23 cellular contexts compared by ENCODE assay signal in the genomic region with DNA sequence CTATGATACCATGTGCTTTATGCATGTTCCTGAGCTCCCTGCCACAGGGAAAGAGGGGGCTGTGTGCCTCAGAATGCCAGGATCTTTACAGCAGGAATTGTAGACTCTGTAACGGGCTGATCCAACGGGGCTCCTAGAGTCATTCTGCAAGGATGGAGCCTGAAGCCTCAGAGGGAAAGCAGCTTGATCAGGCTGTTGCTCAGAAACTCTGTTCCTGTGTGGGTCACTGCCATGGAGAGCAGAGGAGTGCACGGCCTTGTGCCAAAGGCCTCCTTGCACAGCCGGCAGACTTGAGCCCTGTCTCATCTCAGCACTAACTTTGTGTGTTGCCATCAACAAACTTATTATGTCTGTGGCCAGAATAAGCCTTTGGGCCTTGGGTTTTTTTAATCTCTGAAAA. TPM values are rescaled to one million over a fixed set of nuclear protein-coding genes. Genes with fewer than 3 reads are reported as not detected.
A peak's percentile ranks its signal among the peaks of the same experiment; 100 is the strongest.
DNase-seq lines count a peak whose midpoint lies in the region; ATAC-seq, FAIRE-seq and TF ChIP-seq lines count a peak whose summit lies in the region.
"Had no signal": no experiment of that assay in that cellular context is flagged by ENCODE, and none has a peak within 500 bp of the region (broad histone marks: within the 10 kb centered on the region; RNA-seq: fewer than 3 reads in every experiment).

No MANE protein-coding gene starts in this region.

- peak overlapping the region; percentile 43 for H3K27ac Mint-ChIP-seq in neural crest cell (ENCODE audit: unreplicated experiment)
- H3K27ac Mint-ChIP-seq: CD8-positive, alpha-beta T cell had no signal

- TF ChIP-seq EP300 in esophagus muscularis mucosa (IDR thresholded peaks at IDR 0.05) = no peak

- H3K9me3 Mint-ChIP-seq in neural crest cell = peaks cover 16% of the 10 kb centered on the region

- H3K9me3 ChIP-seq in BLaER1 (peaks cover 43% of the 10 kb centered on the region), esophagus muscularis mucosa (peaks cover 0 to 27% (median 19%) of the 10 kb centered on the region in 4 donors), gastrocnemius medialis (peaks cover 0 to 4% (median 2%) of the 10 kb centered on the region in 3 donors)
- peaks cover 34 to 44% (median 40%) of the 10 kb centered on the region in 11 experiments for H3K9me3 ChIP-seq in BLaER1 treated with 17β-estradiol and CSF1 and Interleukin-3, amounts not matched to agents 10 nM and 100 nM (replicated peaks in 1 of 11)

- peaks cover 57% of the 10 kb centered on the region for H3K36me3 Mint-ChIP-seq in neural crest cell (ENCODE audit: low read depth)

- in situ Hi-C loops in gastrocnemius medialis (cut with MboI; ENCODE audit: low sequenced_read_pairs in 4 of 4) = loop anchor here in 2 of 4 donors (25.0 kb wide), 2 partner anchors 214 to 339 kb away; no protein-coding TSS in a partner anchor

- peak overlapping the region; percentile 78 for H3K4me2 ChIP-seq in BLaER1
- peak overlapping the region; percentile 38 to 86 (median 63); a peak in 21 of 22 replicates for H3K4me2 ChIP-seq in BLaER1 treated with 17β-estradiol and CSF1 and Interleukin-3, amounts not matched to agents 10 nM and 100 nM
- H3K4me2 ChIP-seq: GM23338 had no signal

- DNase-seq in esophagus muscularis mucosa (ENCODE audit: extremely low spot score) (peak; percentile 57), neural crest cell (ENCODE audit: low read depth, low spot score) (no peak), gastrocnemius medialis (no peak), GM12892 (ENCODE audit: insufficient read length) (no peak)
- DNase-seq: C1 segment of cervical spinal cord; DMS153; KBM-7; NCI-H1092; NCI-H1436; NCI-H1930; NCI-H748 treated with DMSO at 0.1 percent for 48 hours; NK-92 treated with Interleukin-12 subunit alpha and Interleukin-12 subunit beta, amount 100 ng/mL, for 24 hours had no signal

- no peak overlapping the region for H3K4me3 Mint-ChIP-seq in neural crest cell
- H3K4me3 Mint-ChIP-seq: CD8-positive, alpha-beta T cell; GM23338 had no signal

- H4K20me1 ChIP-seq in BLaER1 = no peaks in the 10 kb centered on the region
- no peaks in the 10 kb centered on the region for H4K20me1 ChIP-seq in BLaER1 treated with 17β-estradiol and CSF1 and Interleukin-3, amounts not matched to agents 10 nM and 100 nM

- 100% methylated on average over 2 of the region's 4 CpGs for WGBS in esophagus muscularis mucosa

- TF ChIP-seq POLR2A in esophagus muscularis mucosa (IDR thresholded peaks at IDR 0.05; ENCODE audit: low read depth) (no peak), gastrocnemius medialis (IDR thresholded peaks at IDR 0.05) (no peak), GM12892 (IDR thresholded peaks at IDR 0.05; ENCODE audit: low read depth, low read length) (no peak)

- H3K4me3 ChIP-seq in BLaER1 (no peak overlapping the region), esophagus muscularis mucosa (no peak overlapping the region), gastrocnemius medialis (no peak overlapping the region)
- H3K4me3 ChIP-seq in BLaER1 treated with 17β-estradiol and CSF1 and Interleukin-3, amounts not matched to agents 10 nM and 100 nM = no peak overlapping the region
- H3K4me3 ChIP-seq: GM23338, HAP-1, SJCRH30 had no signal

- no peaks in the 10 kb centered on the region for H3K27me3 ChIP-seq in BLaER1
- no peaks in the 10 kb centered on the region for H3K27me3 ChIP-seq in BLaER1 treated with 17β-estradiol and CSF1 and Interleukin-3, amounts not matched to agents 10 nM and 100 nM
- no peaks in the 10 kb centered on the region for H3K27me3 ChIP-seq in esophagus muscularis mucosa
- H3K27me3 ChIP-seq in gastrocnemius medialis = no peaks in the 10 kb centered on the region
- H3K27me3 ChIP-seq: SJCRH30 had no signal

- FAIRE-seq in GM12892 (lab: Jason Lieb, UNC) = no peak
- FAIRE-seq: GM12891, GM18507 had no signal

- H3K27me3 Mint-ChIP-seq in neural crest cell (ENCODE audit: low read depth) = no peaks in the 10 kb centered on the region

- H3K4me1 Mint-ChIP-seq in neural crest cell = no peaks in the 10 kb centered on the region

- intact Hi-C loops in esophagus muscularis mucosa (cut with DNase I) = no loop called here
- intact Hi-C loops in gastrocnemius medialis (cut with DNase I; ENCODE audit: low total_unique reads) = no loop called here

- H3K36me3 ChIP-seq in BLaER1 (peaks cover 90% of the 10 kb centered on the region), esophagus muscularis mucosa (peaks cover 4 to 27% (median 10%) of the 10 kb centered on the region in 4 donors), gastrocnemius medialis (no peaks in the 10 kb centered on the region)
- peaks cover 32 to 95% (median 85%) of the 10 kb centered on the region in 11 experiments for H3K36me3 ChIP-seq in BLaER1 treated with 17β-estradiol and CSF1 and Interleukin-3, amounts not matched to agents 10 nM and 100 nM

- no peak for ATAC-seq in HG02759 (IDR thresholded peaks at IDR 0.05; ENCODE audit: unreplicated experiment)
- no peak for ATAC-seq in gastrocnemius medialis
- ATAC-seq: CD8-positive, alpha-beta T cell; GM23338; Panc1 had no signal

- H3K4me1 ChIP-seq in BLaER1 (peaks cover 51% of the 10 kb centered on the region), esophagus muscularis mucosa (no peaks in the 10 kb centered on the region), gastrocnemius medialis (no peaks in the 10 kb centered on the region)
- H3K4me1 ChIP-seq in BLaER1 treated with 17β-estradiol and CSF1 and Interleukin-3, amounts not matched to agents 10 nM and 100 nM = peaks cover 24 to 56% (median 44%) of the 10 kb centered on the region in 10 experiments
- H3K4me1 ChIP-seq: HAP-1, SJCRH30 had no signal

- H3K9ac ChIP-seq in BLaER1 = no peak overlapping the region; the same call in 1 of the 2 replicates
- H3K9ac ChIP-seq in BLaER1 treated with 17β-estradiol and CSF1 and Interleukin-3, amounts not matched to agents 10 nM and 100 nM = peak overlapping the region in 2 of 11 experiments; percentile 34 to 51; a peak in 1 of 22 replicates

- TF ChIP-seq CTCF in esophagus muscularis mucosa (IDR thresholded peaks at IDR 0.05) = no peak
- TF ChIP-seq CTCF in neural crest cell (conservative IDR thresholded peaks at IDR 0.05) = no peak
- TF ChIP-seq CTCF in gastrocnemius medialis (IDR thresholded peaks at IDR 0.05 in 4 of 5, conservative IDR thresholded peaks at IDR 0.05 in 1 of 5) = no peak

- H3K27ac ChIP-seq in BLaER1 (peak overlapping the region; percentile 78), esophagus muscularis mucosa (replicated peaks in 1 of 4) (no peak overlapping the region), gastrocnemius medialis (no peak overlapping the region)
- H3K27ac ChIP-seq in BLaER1 treated with 17β-estradiol and CSF1 and Interleukin-3, amounts not matched to agents 10 nM and 100 nM = peak overlapping the region in 6 of 11 experiments; percentile 15 to 71 (median 64); a peak in 10 of 22 replicates
- H3K27ac ChIP-seq: SJCRH30 had no signal

RNA-seq across cellular contexts. Expression of a gene that starts 51.8 kb away (rescaled TPM):
- not detected for total RNA-seq in esophagus muscularis mucosa
- 0.40 TPM in 1 of 2 replicates, not detected in the other for total RNA-seq in neural crest cell
- 1 to 10 TPM in 2 of 4 donors, not detected in 2; 3.2 to 7.2 TPM for total RNA-seq in gastrocnemius medialis
- polyA plus RNA-seq in GM12892 (2012; ENCODE audit: missing spikeins) = not detected
- total RNA-seq: CD8-positive, alpha-beta T cell; G401 had no signal

Comparison
In these comparisons a context has a peak if more than half of its experiments do, and no peak if none do; other contexts are left out.
1. H3K27ac ChIP-seq: peak in BLaER1 (single experiment) and BLaER1 treated with 17β-estradiol and CSF1 and Interleukin-3, amounts not matched to agents 10 nM and 100 nM (6 of 11); none in esophagus muscularis mucosa (0 of 4) and gastrocnemius medialis (0 of 4).